Comparison of ENCODE assay signal across 32 cellular contexts in the genomic region with DNA sequence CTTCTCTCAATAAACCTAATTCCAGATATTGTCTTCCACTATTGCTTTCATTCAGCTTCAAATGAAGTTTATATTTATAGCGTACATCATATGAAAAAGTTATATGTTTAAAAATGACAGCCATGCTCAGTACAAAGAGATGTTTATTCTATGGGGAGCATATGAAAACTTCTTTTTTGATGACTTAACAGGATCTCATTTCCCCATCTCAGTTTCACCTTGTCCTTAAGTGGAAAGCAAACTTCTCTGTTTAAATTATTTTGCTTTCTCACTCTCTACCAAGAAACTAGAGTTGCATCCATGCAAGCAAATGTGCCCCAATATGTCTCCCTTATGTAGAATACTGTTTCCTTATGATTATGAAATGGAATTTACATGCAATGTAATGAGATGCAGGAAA.
"Had no signal": no experiment of that assay in that cellular context is flagged by ENCODE, and none has a peak within 500 bp of the region (broad histone marks: within the 10 kb centered on the region; RNA-seq: fewer than 3 reads in every experiment).

No MANE protein-coding gene starts in this region.

- H3K4me1 Mint-ChIP-seq: T-cell had no signal

- H3K4me3 ChIP-seq: Peyer's patch, SJSA1 had no signal

- H3K4me1 ChIP-seq: Peyer's patch, SJSA1 had no signal

- H3K4me3 Mint-ChIP-seq: T-cell had no signal

- H3K27ac ChIP-seq: KMS-11, Peyer's patch, SJSA1 had no signal

- DNase-seq: Karpas-422, NCI-H1048, NCI-H1092 treated with DMSO at 0.1 percent for 48 hours, NCI-H1105 treated with DMSO at 0.1 percent for 48 hours, NCI-H1417, NCI-H1436, NCI-H146, NCI-H1694, NCI-H187, NCI-H1930, NCI-H2029 treated with DMSO at 0.1 percent for 48 hours, NCI-H2081 treated with DMSO at 0.1 percent for 48 hours, NCI-H2107, NCI-H2171, NCI-H226, NCI-H446 treated with DMSO at 0.1 percent for 48 hours, NCI-H510A, NCI-H524, NCI-H526, NCI-H69, NCI-H748 treated with DMSO at 0.1 percent for 48 hours, NCI-H82, OCI-M1, PC-3, Peyer's patch, Right ventricle myocardium superior, RPMI8226, SHP77 treated with DMSO at 0.1 percent for 48 hours, SK-N-SH, T-cell had no signal

- ATAC-seq: PC-3, T-cell had no signal

- H3K9ac ChIP-seq: KMS-11, SK-N-SH had no signal

- H3K36me3 ChIP-seq: Peyer's patch, SJSA1 had no signal

- H3K27me3 Mint-ChIP-seq: T-cell had no signal

- H3K36me3 Mint-ChIP-seq: T-cell had no signal

- H3K27ac Mint-ChIP-seq: T-cell had no signal

- H3K27me3 ChIP-seq: Peyer's patch, SJSA1 had no signal

- H3K9me2 ChIP-seq: SK-N-SH had no signal

- H3K9me3 ChIP-seq: Peyer's patch, SK-N-SH had no signal

- H3K4me2 ChIP-seq: KMS-11, SK-N-SH had no signal
